28 cellular contexts compared by ENCODE assay signal in the genomic region with DNA sequence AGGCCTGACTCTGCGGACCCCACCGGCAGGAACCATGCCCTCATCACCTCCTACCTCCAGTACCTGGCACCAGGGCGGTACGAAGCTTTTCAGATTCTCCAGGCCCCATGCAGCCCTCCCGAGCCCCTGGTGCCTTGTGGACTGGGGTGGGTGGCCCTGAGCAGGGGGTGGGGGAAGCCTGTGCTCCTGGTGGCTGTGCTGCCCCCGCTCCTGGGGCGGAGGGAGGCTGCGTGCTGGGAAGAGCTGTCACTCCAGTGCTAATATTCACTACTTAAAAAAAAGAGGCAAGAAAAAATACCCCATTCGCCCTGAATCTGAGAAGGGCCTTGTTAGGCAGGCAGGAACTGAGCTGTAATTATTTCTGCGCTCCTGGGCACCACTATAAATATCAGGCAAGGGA.
DNase-seq lines count a peak whose midpoint lies in the region; ATAC-seq, FAIRE-seq and TF ChIP-seq lines count a peak whose summit lies in the region.
"Had no signal": no experiment of that assay in that cellular context is flagged by ENCODE, and none has a peak within 500 bp of the region (broad histone marks: within the 10 kb centered on the region; RNA-seq: fewer than 3 reads in every experiment).

No MANE protein-coding gene starts in this region.

- H3K36me3 Mint-ChIP-seq in activated CD8-positive, alpha-beta T cell treated with anti-CD3 and anti-CD28 coated beads for 36 hours (ENCODE audit: low read depth): no peaks in the 10 kb centered on the region
- H3K36me3 Mint-ChIP-seq: CD14-positive monocyte; CD4-positive, alpha-beta memory T cell; CD4-positive, CD25-positive, alpha-beta regulatory T cell; CD8-positive, alpha-beta memory T cell had no signal

- H4K20me1 ChIP-seq in H1 (replicated peaks in 1 of 2; ENCODE audit: control insufficient read depth in 1 of 2, insufficient read depth in 2 of 2, low read length in 2 of 2): peaks cover 0 to 2% of the 10 kb centered on the region in 2 experiments

- H3K4me1 Mint-ChIP-seq in activated CD8-positive, alpha-beta T cell treated with anti-CD3 and anti-CD28 coated beads for 36 hours (ENCODE audit: low read depth): peaks cover 2% of the 10 kb centered on the region
- H3K4me1 Mint-ChIP-seq: CD8-positive, alpha-beta memory T cell had no signal

- no peak for TF ChIP-seq CTCF in H1 (IDR thresholded peaks at IDR 0.05; ENCODE audit: control extremely low read depth in 1 of 3, insufficient read depth in 1 of 3, low read depth in 1 of 3, low read length in 3 of 3)
- no peak for TF ChIP-seq CTCF in body of pancreas (IDR thresholded peaks at IDR 0.05)
- TF ChIP-seq CTCF in activated CD8-positive, alpha-beta T cell treated with anti-CD3 and anti-CD28 coated beads for 36 hours (IDR thresholded peaks at IDR 0.05): no peak

- TF ChIP-seq POLR2A in H1 (IDR thresholded peaks at IDR 0.05; ENCODE audit: control extremely low read depth in 1 of 2, low read depth in 2 of 2, low read length in 2 of 2) (no peak), body of pancreas (IDR thresholded peaks at IDR 0.05) (no peak)

- H3K23ac ChIP-seq in H1 (ENCODE audit: insufficient read length) (no peak overlapping the region), trophoblast cell (ENCODE audit: low read length) (no peak overlapping the region)

- TF ChIP-seq RAD21 in H1 (IDR thresholded peaks at IDR 0.05 in 1 of 2, conservative IDR thresholded peaks at IDR 0.05 in 1 of 2; ENCODE audit: low read depth in 2 of 2, low read length in 2 of 2): no peak

- H2BK15ac ChIP-seq in H1 (ENCODE audit: low read length): 0 out of 2 replicates have a peak overlapping the region, but pooled peaks have one; percentile 32

- no peak overlapping the region for H2BK20ac ChIP-seq in H1 (ENCODE audit: low read length)

- peaks cover 0 to 27% (median 14%) of the 10 kb centered on the region in 4 experiments; a peak in 6 of 7 replicates for H3K4me1 ChIP-seq in H1 (replicated peaks in 1 of 4; ENCODE audit: control insufficient read depth in 3 of 4, insufficient read depth in 4 of 4, low read length in 3 of 4)
- H3K4me1 ChIP-seq in trophoblast cell (ENCODE audit: control insufficient read depth in 1 of 2, insufficient read depth in 2 of 2, low read length in 2 of 2): no peaks in the 10 kb centered on the region
- H3K4me1 ChIP-seq in body of pancreas: peaks cover 6% of the 10 kb centered on the region
- H3K4me1 ChIP-seq: BE2C had no signal

- no peak overlapping the region for H3K27ac ChIP-seq in H1 (ENCODE audit: low read depth, low read length)
- no peak overlapping the region for H3K27ac ChIP-seq in trophoblast cell (ENCODE audit: low read depth, low read length)
- no peak overlapping the region for H3K27ac ChIP-seq in body of pancreas
- H3K27ac ChIP-seq: BLaER1 had no signal

- CTCF ChIA-PET in H1 (lab: Charles Lee; ENCODE audit: partially characterized antibody): interaction anchor here (0.5 to 9.4 kb wide), 19 partner anchors 10 to 741 kb away, joined by 3 to 272 read pairs (median 4); no protein-coding TSS in a partner anchor
- CTCF ChIA-PET in activated CD8-positive, alpha-beta T cell treated with anti-CD3 and anti-CD28 coated beads for 36 hours (lab: Charles Lee): no interaction called here

- TF ChIP-seq EP300 in H1 (IDR thresholded peaks at IDR 0.05; ENCODE audit: borderline replicate concordance in 1 of 2, low read depth in 2 of 2, low read length in 2 of 2): no peak

- 89% methylated on average over 7 of the region's 10 CpGs; no CpG with 5 or more reads in 1 of the 2 experiments for WGBS in H1 (ENCODE audit: extremely low coverage in 1 of 2, insufficient coverage in 1 of 2, insufficient read length in 1 of 2, insufficient replicate concordance in 2 of 2, low coverage in 1 of 2, low lambda C conversion rate in 2 of 2, missing lambda C conversion rate in 1 of 2), 2 experiments
- WGBS in trophoblast cell (ENCODE audit: extremely low coverage, insufficient coverage, insufficient read length): no CpG with 5 or more reads among the region's 10 CpGs
- 33 to 39% methylated on average over 3 to 10 of the region's 10 CpGs for WGBS in body of pancreas, 2 donors

- peak overlapping the region; percentile 49; the same call in 1 of the 2 replicates for H2BK5ac ChIP-seq in H1 (ENCODE audit: low read depth, low read length)
- no peak overlapping the region for H2BK5ac ChIP-seq in trophoblast cell (ENCODE audit: low read depth, low read length, poor library complexity)

- ATAC-seq in GM21825 (IDR thresholded peaks at IDR 0.05; ENCODE audit: unreplicated experiment): no peak
- no peak for ATAC-seq in body of pancreas
- no peak for ATAC-seq in activated CD8-positive, alpha-beta T cell treated with anti-CD3 and anti-CD28 coated beads for 36 hours
- ATAC-seq: GM12878 had no signal

- no peak overlapping the region for H3K4ac ChIP-seq in H1 (replicated peaks; ENCODE audit: insufficient read length, low read depth, low read length)
- no peak overlapping the region for H3K4ac ChIP-seq in trophoblast cell (ENCODE audit: low read depth, low read length)

- intact Hi-C loops in head of caudate nucleus (cut with DNase I) (no loop called here), body of pancreas (cut with DNase I) (loop anchor here (5.0 kb wide), 1 partner anchor 201 kb away; no protein-coding TSS in a partner anchor)
- intact Hi-C loops in activated CD8-positive, alpha-beta T cell treated with anti-CD3 and anti-CD28 coated beads for 36 hours (cut with micrococcal nuclease): no loop called here

- POLR2A ChIA-PET in H1 (lab: Charles Lee; ENCODE audit: partially characterized antibody): interaction anchor here (1.2 to 2.7 kb wide), 4 partner anchors 9 to 205 kb away, joined by 3 to 9 read pairs (median 4); no protein-coding TSS in a partner anchor
- POLR2A ChIA-PET in activated CD8-positive, alpha-beta T cell treated with anti-CD3 and anti-CD28 coated beads for 36 hours (lab: Charles Lee): no interaction called here

- FAIRE-seq in H1 (lab: Jason Lieb, UNC): no peak
- FAIRE-seq: A204.1, GM12878, GM12892, GM18507, GM19239 had no signal

- no peak overlapping the region for H4K5ac ChIP-seq in H1 (ENCODE audit: insufficient read length, low read depth, low read length)

- H2BK12ac ChIP-seq in H1 (ENCODE audit: low read depth, low read length) (0 out of 2 replicates have a peak overlapping the region, but pooled peaks have one; percentile 50), trophoblast cell (ENCODE audit: low read length) (no peak overlapping the region)

- no peak overlapping the region for H3K9ac ChIP-seq in H1 (replicated peaks in 1 of 4; ENCODE audit: extremely low read depth in 1 of 4, low read depth in 3 of 4, low read length in 3 of 4)
- no peak overlapping the region for H3K9ac ChIP-seq in trophoblast cell (ENCODE audit: low read length)
- H3K9ac ChIP-seq: BLaER1 had no signal

- no peaks in the 10 kb centered on the region for H3K9me3 Mint-ChIP-seq in activated CD8-positive, alpha-beta T cell treated with anti-CD3 and anti-CD28 coated beads for 36 hours
- H3K9me3 Mint-ChIP-seq: CD4-positive, alpha-beta memory T cell; CD4-positive, CD25-positive, alpha-beta regulatory T cell had no signal

- H2BK120ac ChIP-seq in H1 (replicated peaks; ENCODE audit: low read depth, low read length) (no peak overlapping the region), trophoblast cell (ENCODE audit: insufficient read depth, low read length, poor library complexity) (no peak overlapping the region)

- H4K8ac ChIP-seq in H1 (ENCODE audit: extremely low read depth, insufficient read depth, low read length): no peak overlapping the region
- no peak overlapping the region for H4K8ac ChIP-seq in trophoblast cell (ENCODE audit: low read depth, low read length)

- DNase-seq in H1 (ENCODE audit: low read depth in 1 of 2, low spot score in 2 of 2): no peak
- DNase-seq in head of caudate nucleus: peak in 38 of 42 donors; percentile 14 to 82 (median 56)
- no peak for DNase-seq in trophoblast cell
- DNase-seq in body of pancreas: no peak
- DNase-seq in activated CD8-positive, alpha-beta T cell treated with anti-CD3 and anti-CD28 coated beads for 36 hours: no peak
- DNase-seq: 8988T; ACHN; BE2C; C1 segment of cervical spinal cord; CD4-positive, alpha-beta memory T cell; CD4-positive, CD25-positive, alpha-beta regulatory T cell; CD8-positive, alpha-beta memory T cell; COR-L47; DMS 273 treated with DMSO at 0.1 percent for 48 hours; DMS153; DMS53; DMS79; DND-41; EL; GDM1 had no signal

- H3K27me3 Mint-ChIP-seq in activated CD8-positive, alpha-beta T cell treated with anti-CD3 and anti-CD28 coated beads for 36 hours: peaks cover 48% of the 10 kb centered on the region

- H3K79me2 ChIP-seq in H1 (ENCODE audit: control insufficient read depth in 1 of 2, insufficient read depth in 2 of 2, low read length in 2 of 2) (no peaks in the 10 kb centered on the region), trophoblast cell (ENCODE audit: control insufficient read depth, insufficient read depth, low read length, poor library complexity) (no peaks in the 10 kb centered on the region)

- H4K91ac ChIP-seq in H1 (replicated peaks; ENCODE audit: insufficient read length, low read length) (no peak overlapping the region), trophoblast cell (ENCODE audit: low read depth, low read length) (no peak overlapping the region)

- no peak overlapping the region for H3K4me3 Mint-ChIP-seq in activated CD8-positive, alpha-beta T cell treated with anti-CD3 and anti-CD28 coated beads for 36 hours
- H3K4me3 Mint-ChIP-seq: CD4-positive, alpha-beta memory T cell; CD4-positive, CD25-positive, alpha-beta regulatory T cell had no signal

- no peak overlapping the region for H4K12ac ChIP-seq in trophoblast cell (ENCODE audit: low read depth, low read length)

- H2AFZ ChIP-seq in H1 (ENCODE audit: low read length): no peak overlapping the region
- H2AFZ ChIP-seq in trophoblast cell (ENCODE audit: insufficient read depth, low read length, poor library complexity): no peak overlapping the region

- no peak overlapping the region for H3K4me3 ChIP-seq in H1 (ENCODE audit: extremely low read depth in 1 of 4, insufficient read depth in 2 of 4, low read depth in 3 of 4, low read length in 4 of 4)
- peak overlapping the region; percentile 54 for H3K4me3 ChIP-seq in trophoblast cell (ENCODE audit: low read depth, low read length)
- no peak overlapping the region for H3K4me3 ChIP-seq in body of pancreas
- H3K4me3 ChIP-seq: BLaER1, GM12878 had no signal

- no peak overlapping the region for H3K4me2 ChIP-seq in H1 (ENCODE audit: insufficient read depth in 1 of 2, low read depth in 2 of 2, low read length in 2 of 2)
- no peak overlapping the region for H3K4me2 ChIP-seq in trophoblast cell (ENCODE audit: low read length)
- H3K4me2 ChIP-seq: BLaER1 had no signal

- H3K23me2 ChIP-seq in H1 (ENCODE audit: low read depth, low read length): peaks cover 5% of the 10 kb centered on the region; the same call in 1 of the 2 replicates

- peaks cover 2% of the 10 kb centered on the region for H3K79me1 ChIP-seq in H1 (ENCODE audit: low read depth, low read length)
- H3K79me1 ChIP-seq in trophoblast cell (ENCODE audit: low read length): no peaks in the 10 kb centered on the region

- H3K14ac ChIP-seq in H1 (ENCODE audit: insufficient read length) (no peak overlapping the region), trophoblast cell (ENCODE audit: low read length) (no peak overlapping the region)

- H2AK5ac ChIP-seq in H1 (ENCODE audit: low read depth, low read length) (no peak overlapping the region; the same call in 1 of the 2 replicates), trophoblast cell (ENCODE audit: low read length) (no peak overlapping the region)

- H3K27ac Mint-ChIP-seq in activated CD8-positive, alpha-beta T cell treated with anti-CD3 and anti-CD28 coated beads for 36 hours: no peak overlapping the region
- H3K27ac Mint-ChIP-seq: CD14-positive monocyte; CD4-positive, alpha-beta memory T cell; CD4-positive, CD25-positive, alpha-beta regulatory T cell; CD8-positive, alpha-beta memory T cell had no signal

- no peak overlapping the region for H3K56ac ChIP-seq in H1 (replicated peaks; ENCODE audit: insufficient read length, low read depth, low read length)

- no peak overlapping the region for H3K18ac ChIP-seq in H1 (ENCODE audit: extremely low read depth, low read length)
- no peak overlapping the region for H3K18ac ChIP-seq in trophoblast cell (ENCODE audit: low read length)

- no peaks in the 10 kb centered on the region for H3K9me3 ChIP-seq in H1 (ENCODE audit: insufficient read depth in 2 of 2, low read depth in 1 of 2, low read length in 1 of 2)
- peaks cover 6% of the 10 kb centered on the region for H3K9me3 ChIP-seq in trophoblast cell (ENCODE audit: insufficient read depth, low read depth, low read length)
- H3K9me3 ChIP-seq in body of pancreas: no peaks in the 10 kb centered on the region
- H3K9me3 ChIP-seq: BE2C, BLaER1 had no signal

- H3K27me3 ChIP-seq in H1 (replicated peaks in 1 of 4; ENCODE audit: control insufficient read depth in 3 of 4, extremely low read depth in 1 of 4, insufficient read depth in 3 of 4, low read length in 3 of 4) (peaks cover 3 to 24% (median 20%) of the 10 kb centered on the region in 4 experiments), trophoblast cell (ENCODE audit: insufficient read depth, low read length) (peaks cover 27% of the 10 kb centered on the region), body of pancreas (peaks cover 0 to 3% of the 10 kb centered on the region in 2 donors)

- H3K36me3 ChIP-seq in H1 (ENCODE audit: control insufficient read depth in 2 of 4, insufficient read depth in 4 of 4, low read length in 3 of 4): no peaks in the 10 kb centered on the region
- H3K36me3 ChIP-seq in trophoblast cell (ENCODE audit: control insufficient read depth in 1 of 2, insufficient read depth in 2 of 2, low read length in 2 of 2): no peaks in the 10 kb centered on the region
- no peaks in the 10 kb centered on the region for H3K36me3 ChIP-seq in body of pancreas (replicated peaks in 1 of 2; ENCODE audit: insufficient read depth in 1 of 2, low read depth in 2 of 2)
- H3K36me3 ChIP-seq: BE2C, BLaER1 had no signal

Comparison
In these comparisons a context has a peak if more than half of its experiments do, and no peak if none do; other contexts are left out.
1. DNase-seq: peak in head of caudate nucleus (38 of 42); none in H1 (0 of 2), trophoblast cell (0 of 2), body of pancreas (0 of 4) and activated CD8-positive, alpha-beta T cell treated with anti-CD3 and anti-CD28 coated beads for 36 hours (single experiment).